6 cellular contexts compared by ENCODE assay signal in the genomic region with DNA sequence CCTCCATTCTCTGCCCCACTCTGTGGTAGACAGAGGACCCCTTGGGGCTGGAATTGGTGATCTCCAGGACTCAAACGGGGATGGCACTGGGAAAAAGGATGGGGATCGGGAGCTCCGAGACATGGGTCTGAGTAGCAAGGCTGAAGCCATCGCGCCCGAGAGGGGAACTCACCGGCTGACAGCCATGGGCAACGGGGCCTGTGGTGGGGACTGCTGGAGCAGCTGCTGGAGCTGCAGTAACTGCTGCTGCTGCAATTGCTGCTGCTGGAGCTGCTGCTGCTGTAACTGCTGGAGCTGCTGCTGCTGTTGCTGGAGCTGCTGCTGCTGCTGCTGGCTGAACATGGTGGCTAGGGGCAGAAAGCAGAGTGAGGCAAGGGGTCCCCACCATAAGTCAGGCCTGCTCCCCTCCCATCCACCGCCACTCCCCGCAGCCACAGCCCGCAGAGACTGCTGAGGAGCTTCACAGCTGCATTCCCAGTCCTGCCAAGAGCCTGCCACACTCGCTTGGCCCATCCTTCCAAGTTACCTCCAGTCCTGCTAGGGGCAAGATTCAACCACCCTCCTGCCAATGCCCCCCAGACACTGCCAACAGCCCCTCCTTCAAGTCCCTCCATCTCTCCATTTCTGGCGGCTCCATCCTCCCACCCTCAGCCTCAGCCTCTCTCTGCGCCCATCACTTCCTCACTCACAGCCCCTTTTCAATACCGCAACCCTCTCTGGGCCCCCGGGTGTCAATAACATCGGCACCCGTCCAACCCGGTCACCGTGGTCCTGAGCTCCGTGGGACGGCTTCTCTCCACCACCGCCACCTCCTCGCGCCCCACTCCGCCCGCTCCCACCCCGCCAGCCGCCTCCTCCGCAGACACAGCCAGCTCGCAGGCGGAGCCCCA.
A peak's percentile ranks its signal among the peaks of the same experiment; 100 is the strongest.
DNase-seq lines count a peak whose midpoint lies in the region; ATAC-seq and TF ChIP-seq lines count a peak whose summit lies in the region.

No MANE protein-coding gene starts in this region.

- peaks cover 28% of the 10 kb centered on the region for H3K36me3 Mint-ChIP-seq in central memory CD8-positive, alpha-beta T cell (ENCODE audit: insufficient read depth)

- peak overlapping the region; percentile 72 to 80 for H3K4me3 ChIP-seq in neutrophil (ENCODE audit: low read depth in 1 of 2, low read length in 1 of 2)

- peaks cover 26 to 30% of the 10 kb centered on the region in 2 experiments for H3K4me1 ChIP-seq in neutrophil (ENCODE audit: control insufficient read depth in 1 of 2, insufficient read depth in 1 of 2, low read depth in 1 of 2, low read length in 1 of 2)

- peak overlapping the region; percentile 90 for H3K27ac Mint-ChIP-seq in central memory CD8-positive, alpha-beta T cell (ENCODE audit: low read depth)

- peak; percentile 13 for ATAC-seq in HG03108 (IDR thresholded peaks at IDR 0.05; ENCODE audit: unreplicated experiment)
- peak; percentile 57 for ATAC-seq in central memory CD8-positive, alpha-beta T cell (replicated peaks; ENCODE audit: extremely low read depth, poor library complexity, severe bottlenecking)
- no peak for ATAC-seq in HG03469 (IDR thresholded peaks at IDR 0.05; ENCODE audit: unreplicated experiment)

- peak overlapping the region; percentile 69 for H3K27ac ChIP-seq in neutrophil

- no peaks in the 10 kb centered on the region for H3K27me3 Mint-ChIP-seq in central memory CD8-positive, alpha-beta T cell

- no peak for TF ChIP-seq CTCF in neutrophil (IDR thresholded peaks at IDR 0.05)

- peaks cover 16% of the 10 kb centered on the region for H3K36me3 ChIP-seq in neutrophil

- H3K4me1 Mint-ChIP-seq in central memory CD8-positive, alpha-beta T cell, result peaks cover 33% of the 10 kb centered on the region

- H3K9me3 Mint-ChIP-seq in central memory CD8-positive, alpha-beta T cell, result no peaks in the 10 kb centered on the region

- H3K27me3 ChIP-seq in neutrophil, result peaks cover 25% of the 10 kb centered on the region

- DNase-seq in CMK (ENCODE audit: low read depth) (peak; percentile 31), NCI-H1048 (lab: John Stamatoyannopoulos, UW) (no peak)
- DNase-seq in central memory CD8-positive, alpha-beta T cell (ENCODE audit: low spot score in 2 of 2), result peak in 1 of 2 donors; percentile 32

- peak overlapping the region; percentile 88 for H3K4me3 Mint-ChIP-seq in central memory CD8-positive, alpha-beta T cell

- no peaks in the 10 kb centered on the region for H3K9me3 ChIP-seq in neutrophil
